In genomic region chr5:172875372-172876279, GRCh38 we compare ENCODE assay signal across 12 cellular contexts. TPM values are rescaled to one million over a fixed set of nuclear protein-coding genes. Genes with fewer than 3 reads are reported as not detected.
DNase-seq lines count a peak whose midpoint lies in the region; ATAC-seq and TF ChIP-seq lines count a peak whose summit lies in the region.
"Had no signal": no experiment of that assay in that cellular context is flagged by ENCODE, and none has a peak within 500 bp of the region (broad histone marks: within the 10 kb centered on the region; RNA-seq: fewer than 3 reads in every experiment).

No MANE protein-coding gene starts in this region.

- H3K36me3 Mint-ChIP-seq in effector memory CD8-positive, alpha-beta T cell (ENCODE audit: insufficient read depth) = peaks cover 3% of the 10 kb centered on the region

- H3K4me3 ChIP-seq in HEK293 (ENCODE audit: low read depth, low read length) (no peak overlapping the region), adrenal gland (no peak overlapping the region), right atrium auricular region (no peak overlapping the region), spleen (no peak overlapping the region)
- H3K4me3 ChIP-seq: colonic mucosa had no signal

- H3K36me3 ChIP-seq in HEK293 (ENCODE audit: control insufficient read depth in 2 of 2, insufficient read depth in 1 of 2, low read length in 2 of 2) = no peaks in the 10 kb centered on the region
- no peaks in the 10 kb centered on the region for H3K36me3 ChIP-seq in adrenal gland (replicated peaks in 1 of 2)
- H3K36me3 ChIP-seq in right atrium auricular region = no peaks in the 10 kb centered on the region
- H3K36me3 ChIP-seq in spleen = peaks cover 0 to 36% (median 0%) of the 10 kb centered on the region in 6 donors
- H3K36me3 ChIP-seq: colonic mucosa had no signal

- H3K9me3 ChIP-seq in HEK293 (ENCODE audit: control insufficient read depth, insufficient read depth, low read depth, low read length) (no peaks in the 10 kb centered on the region), adrenal gland (replicated peaks in 1 of 3) (no peaks in the 10 kb centered on the region), right atrium auricular region (no peaks in the 10 kb centered on the region), spleen (no peaks in the 10 kb centered on the region)
- H3K9me3 ChIP-seq: colonic mucosa had no signal

- no peak overlapping the region for H3K4me3 Mint-ChIP-seq in effector memory CD8-positive, alpha-beta T cell
- H3K4me3 Mint-ChIP-seq: activated T-helper 17 cell treated with anti-CD3 and anti-CD28 coated beads, Interleukin-2, amount 50 U/mL, for 72 hours had no signal

- no peaks in the 10 kb centered on the region for H3K4me1 ChIP-seq in HEK293 (ENCODE audit: control insufficient read depth, insufficient read depth, low read length)
- peaks cover 66 to 87% of the 10 kb centered on the region in 2 donors for H3K4me1 ChIP-seq in adrenal gland (replicated peaks in 1 of 2)
- peaks cover 0 to 54% of the 10 kb centered on the region in 2 donors for H3K4me1 ChIP-seq in right atrium auricular region
- peaks cover 27 to 99% (median 65%) of the 10 kb centered on the region in 6 donors for H3K4me1 ChIP-seq in spleen

- TF ChIP-seq POLR2A in adrenal gland (IDR thresholded peaks at IDR 0.05) (peak in 1 of 2 donors; percentile 34), spleen (IDR thresholded peaks at IDR 0.05) (no peak)

- DNase-seq in adrenal gland (peak in 1 of 7 donors; percentile 52), right atrium auricular region (ENCODE audit: low spot score) (no peak), spleen (peak; percentile 19), NCI-H1417 (lab: John Stamatoyannopoulos, UW) (no peak)
- no peak for DNase-seq in effector memory CD8-positive, alpha-beta T cell
- no peak for DNase-seq in stimulated activated CD4-positive, alpha-beta T cell treated with anti-CD3 and anti-CD28 coated beads, Interleukin-12 subunit alpha, Interleukin-12 subunit beta, amount 100 ng/mL, for 4 hours
- DNase-seq: activated CD4-positive, CD25-positive, alpha-beta regulatory T cell treated with anti-CD3 and anti-CD28 coated beads, Interleukin-2, amount 50 U/mL, for 72 hours; colonic mucosa; foreskin melanocyte had no signal

- no peaks in the 10 kb centered on the region for H3K9me3 Mint-ChIP-seq in effector memory CD8-positive, alpha-beta T cell
- H3K9me3 Mint-ChIP-seq: activated T-helper 17 cell treated with anti-CD3 and anti-CD28 coated beads, Interleukin-2, amount 50 U/mL, for 72 hours had no signal

- no peak for TF ChIP-seq CTCF in HEK293 (tag by site-specific recombination; IDR thresholded peaks at IDR 0.05)
- no peak for TF ChIP-seq CTCF in adrenal gland (IDR thresholded peaks at IDR 0.05)
- TF ChIP-seq CTCF in right atrium auricular region (IDR thresholded peaks at IDR 0.05) = no peak
- no peak for TF ChIP-seq CTCF in spleen (IDR thresholded peaks at IDR 0.05 in 8 of 11, conservative IDR thresholded peaks at IDR 0.05 in 3 of 11)

- peak overlapping the region in 1 of 2 donors; percentile 70 for H3K27ac Mint-ChIP-seq in effector memory CD8-positive, alpha-beta T cell
- H3K27ac Mint-ChIP-seq: activated T-helper 17 cell treated with anti-CD3 and anti-CD28 coated beads, Interleukin-2, amount 50 U/mL, for 72 hours had no signal

- H3K27me3 ChIP-seq in adrenal gland = no peaks in the 10 kb centered on the region
- no peaks in the 10 kb centered on the region for H3K27me3 ChIP-seq in right atrium auricular region
- H3K27me3 ChIP-seq in spleen (replicated peaks in 1 of 7) = no peaks in the 10 kb centered on the region
- H3K27me3 ChIP-seq: colonic mucosa had no signal

- H3K27me3 Mint-ChIP-seq in effector memory CD8-positive, alpha-beta T cell = no peaks in the 10 kb centered on the region
- H3K27me3 Mint-ChIP-seq: activated T-helper 17 cell treated with anti-CD3 and anti-CD28 coated beads, Interleukin-2, amount 50 U/mL, for 72 hours had no signal

- H3K27ac ChIP-seq in HEK293 (ENCODE audit: extremely low read depth, low read depth, low read length) (no peak overlapping the region), adrenal gland (peak overlapping the region; percentile 4 to 95 (median 86)), right atrium auricular region (peak overlapping the region; percentile 86 to 96), spleen (peak overlapping the region in 5 of 8 donors; percentile 3 to 82 (median 22))
- H3K27ac ChIP-seq: colonic mucosa had no signal

- CTCF ChIA-PET in HEK293 (lab: Yijun Ruan, JAX) = interaction anchor here (0.7 to 1.1 kb wide), 3 partner anchors 22 to 404 kb away, joined by 3 to 7 read pairs (median 3); no protein-coding TSS in a partner anchor

- ATAC-seq in effector memory CD8-positive, alpha-beta T cell (replicated peaks) = no peak
- ATAC-seq in GM18907 (IDR thresholded peaks at IDR 0.05; ENCODE audit: unreplicated experiment) = no peak
- ATAC-seq: activated T-helper 17 cell treated with anti-CD3 and anti-CD28 coated beads, Interleukin-2, amount 50 U/mL, for 72 hours had no signal

- 42 to 57% (median 51%) methylated on average over 7 to 8 of the region's 8 CpGs for WGBS in adrenal gland, 4 donors
- 55 to 75% (median 69%) methylated on average over 8 of the region's 8 CpGs for WGBS in spleen, 5 donors

- H3K4me1 Mint-ChIP-seq in effector memory CD8-positive, alpha-beta T cell (ENCODE audit: low read depth in 2 of 2) = peaks cover 10 to 17% of the 10 kb centered on the region in 2 donors

- intact Hi-C loops in adrenal gland (cut with DNase I) (no loop called here), spleen (cut with DNase I; ENCODE audit: low total_unique reads) (no loop called here)

- POLR2A ChIA-PET in HEK293 (lab: Yijun Ruan, JAX) = interaction anchor here (0.6 to 2.1 kb wide), 3 partner anchors 24 to 105 kb away, joined by 6 to 8 read pairs (median 6); partner anchors contain the start of gene DUSP1

TF ChIP-seq in HEK293, 187 proteins besides CTCF, POLR2A, EP300 and RAD21:
- TF ChIP-seq WT1 (tag by site-specific recombination; IDR thresholded peaks at IDR 0.05) (no peak), ZBTB17 (tag by site-specific recombination; IDR thresholded peaks at IDR 0.05) (0 out of 2 replicates have a peak, but pooled peaks have one; percentile 17)

RNA-seq across cellular contexts. Expression of gene ERGIC1, which starts 41.6 kb away (rescaled TPM):
- total RNA-seq in adrenal gland = 100 to 1,000 TPM; 108 to 410 (median 254) TPM
- 100 to 1,000 TPM in 2 of 3 donors, 10 to 100 TPM in 1; 71.9 to 450 (median 103) TPM for polyA plus RNA-seq in adrenal gland
- total RNA-seq in right atrium auricular region = 100 to 1,000 TPM in 1 of 2 donors, 10 to 100 TPM in 1; 70.7 to 113 TPM
- 100 to 1,000 TPM in 6 of 7 donors, 10 to 100 TPM in 1; 96.6 to 166 (median 143) TPM for total RNA-seq in spleen
- polyA plus RNA-seq in spleen = 10 to 100 TPM; 36.9 to 84.6 (median 46.8) TPM
